In the genomic region with DNA sequence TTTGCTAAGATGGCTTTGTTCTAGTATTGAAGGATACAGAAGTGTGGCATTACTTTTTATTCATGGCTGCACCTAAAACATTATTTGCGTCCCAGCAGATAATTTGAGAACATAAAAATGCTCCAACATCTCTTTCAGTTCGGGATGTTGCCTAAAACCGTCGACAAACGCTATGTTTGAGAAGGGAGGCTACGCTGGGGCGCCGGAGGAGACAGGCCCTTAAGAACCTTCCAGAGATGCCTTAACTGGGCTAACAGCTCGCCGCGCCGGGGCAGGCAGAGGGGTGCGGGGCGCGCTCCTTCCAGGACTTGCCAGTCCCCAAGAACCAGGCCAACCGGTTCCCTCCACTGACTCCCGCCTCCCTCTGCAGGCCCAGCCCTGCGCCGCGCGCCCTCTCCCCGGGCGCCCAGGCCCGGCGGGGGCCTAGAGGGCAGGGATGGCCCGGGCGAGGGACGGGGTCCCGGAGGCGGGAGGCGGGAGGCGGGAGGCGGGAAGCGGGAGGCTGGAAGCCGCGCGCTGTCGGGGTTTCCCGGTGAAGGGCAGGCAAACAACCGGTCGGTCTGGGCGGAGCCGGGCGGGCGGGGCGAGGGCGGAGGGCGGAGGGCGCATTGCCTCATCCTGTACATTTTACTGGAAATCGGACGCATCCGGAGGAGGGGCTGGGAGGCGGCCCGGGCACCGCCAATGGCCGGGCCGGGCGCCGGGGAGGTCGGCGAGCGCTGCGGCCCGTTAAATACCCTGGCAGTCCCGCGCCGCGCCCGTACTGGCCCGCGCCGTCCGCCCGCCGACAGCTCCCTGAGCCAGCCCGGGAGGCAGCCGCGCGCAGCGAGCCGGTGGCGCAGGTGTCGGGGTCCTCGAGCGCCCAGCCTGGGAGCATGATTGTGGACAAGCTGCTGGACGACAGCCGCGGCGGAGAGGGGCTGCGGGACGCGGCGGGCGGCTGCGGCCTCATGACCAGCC, we compare ENCODE assay signal across 1 cellular context.
TF ChIP-seq lines count a peak whose summit lies in the region.

A gene with protein sequence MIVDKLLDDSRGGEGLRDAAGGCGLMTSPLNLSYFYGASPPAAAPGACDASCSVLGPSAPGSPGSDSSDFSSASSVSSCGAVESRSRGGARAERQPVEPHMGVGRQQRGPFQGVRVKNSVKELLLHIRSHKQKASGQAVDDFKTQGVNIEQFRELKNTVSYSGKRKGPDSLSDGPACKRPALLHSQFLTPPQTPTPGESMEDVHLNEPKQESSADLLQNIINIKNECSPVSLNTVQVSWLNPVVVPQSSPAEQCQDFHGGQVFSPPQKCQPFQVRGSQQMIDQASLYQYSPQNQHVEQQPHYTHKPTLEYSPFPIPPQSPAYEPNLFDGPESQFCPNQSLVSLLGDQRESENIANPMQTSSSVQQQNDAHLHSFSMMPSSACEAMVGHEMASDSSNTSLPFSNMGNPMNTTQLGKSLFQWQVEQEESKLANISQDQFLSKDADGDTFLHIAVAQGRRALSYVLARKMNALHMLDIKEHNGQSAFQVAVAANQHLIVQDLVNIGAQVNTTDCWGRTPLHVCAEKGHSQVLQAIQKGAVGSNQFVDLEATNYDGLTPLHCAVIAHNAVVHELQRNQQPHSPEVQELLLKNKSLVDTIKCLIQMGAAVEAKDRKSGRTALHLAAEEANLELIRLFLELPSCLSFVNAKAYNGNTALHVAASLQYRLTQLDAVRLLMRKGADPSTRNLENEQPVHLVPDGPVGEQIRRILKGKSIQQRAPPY (plus strand): TSS at position 761 of the 960 bp plus-strand sequence. CDS start 115 bp downstream, at position 876.

TF ChIP-seq in HepG2, 621 proteins besides CTCF, POLR2A, EP300 and RAD21 (continued from another document and continues in another):
- TF ChIP-seq, protein P1, sequence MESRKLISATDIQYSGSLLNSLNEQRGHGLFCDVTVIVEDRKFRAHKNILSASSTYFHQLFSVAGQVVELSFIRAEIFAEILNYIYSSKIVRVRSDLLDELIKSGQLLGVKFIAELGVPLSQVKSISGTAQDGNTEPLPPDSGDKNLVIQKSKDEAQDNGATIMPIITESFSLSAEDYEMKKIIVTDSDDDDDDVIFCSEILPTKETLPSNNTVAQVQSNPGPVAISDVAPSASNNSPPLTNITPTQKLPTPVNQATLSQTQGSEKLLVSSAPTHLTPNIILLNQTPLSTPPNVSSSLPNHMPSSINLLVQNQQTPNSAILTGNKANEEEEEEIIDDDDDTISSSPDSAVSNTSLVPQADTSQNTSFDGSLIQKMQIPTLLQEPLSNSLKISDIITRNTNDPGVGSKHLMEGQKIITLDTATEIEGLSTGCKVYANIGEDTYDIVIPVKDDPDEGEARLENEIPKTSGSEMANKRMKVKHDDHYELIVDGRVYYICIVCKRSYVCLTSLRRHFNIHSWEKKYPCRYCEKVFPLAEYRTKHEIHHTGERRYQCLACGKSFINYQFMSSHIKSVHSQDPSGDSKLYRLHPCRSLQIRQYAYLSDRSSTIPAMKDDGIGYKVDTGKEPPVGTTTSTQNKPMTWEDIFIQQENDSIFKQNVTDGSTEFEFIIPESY (CRISPR knock-in tag; IDR thresholded peaks at IDR 0.05): no peak
- TF ChIP-seq U2AF1 (optimal IDR thresholded peaks at IDR 0.05; ENCODE audit: low read depth, low read length) (peak; percentile 33), KDM2A (CRISPR knock-in tag; IDR thresholded peaks at IDR 0.05; ENCODE audit: borderline replicate concordance, low read depth) (peak; percentile 37; the same call in 1 of the 2 replicates), ZNF256 (CRISPR knock-in tag; conservative IDR thresholded peaks at IDR 0.05) (0 out of 2 replicates have a peak, but pooled peaks have one; percentile 14), CBX1 (IDR thresholded peaks at IDR 0.05; ENCODE audit: low read depth) (peak; percentile 93), KLF6 (CRISPR knock-in tag; IDR thresholded peaks at IDR 0.05) (peak; percentile 47; the same call in 1 of the 2 replicates), TAF15 (IDR thresholded peaks at IDR 0.05; ENCODE audit: low read depth, low read length, poor library complexity, severe bottlenecking) (no peak), BCL6 (CRISPR knock-in tag; IDR thresholded peaks at IDR 0.05) (peak; percentile 63; the same call in 1 of the 2 replicates), ZNF850 (CRISPR knock-in tag; conservative IDR thresholded peaks at IDR 0.05) (no peak), ZNF343 (CRISPR knock-in tag; IDR thresholded peaks at IDR 0.05) (no peak), MTA1 (CRISPR knock-in tag; IDR thresholded peaks at IDR 0.05; ENCODE audit: borderline replicate concordance) (0 out of 2 replicates have a peak, but pooled peaks have one; percentile 27), FOXP1 (IDR thresholded peaks at IDR 0.05) (no peak), FOXP1 (CRISPR knock-in tag; IDR thresholded peaks at IDR 0.05) (peak; percentile 10; the same call in 1 of the 2 replicates), ZNF34 (CRISPR knock-in tag; IDR thresholded peaks at IDR 0.05; ENCODE audit: borderline replicate concordance) (no peak; the same call in 1 of the 2 replicates), CCDC6 (CRISPR knock-in tag; IDR thresholded peaks at IDR 0.05) (peak; percentile 83; the same call in 1 of the 2 replicates), IRF2 (CRISPR knock-in tag; IDR thresholded peaks at IDR 0.05) (peak; percentile 47; the same call in 1 of the 2 replicates), ZNF614 (CRISPR knock-in tag; IDR thresholded peaks at IDR 0.05; ENCODE audit: borderline replicate concordance) (peak; percentile 49; the same call in 1 of the 2 replicates), ZFX (CRISPR knock-in tag; IDR thresholded peaks at IDR 0.05; ENCODE audit: low read depth) (peak; percentile 82), ZNF329 (CRISPR knock-in tag; IDR thresholded peaks at IDR 0.05; ENCODE audit: low read depth) (no peak), ZNF724P (CRISPR knock-in tag; IDR thresholded peaks at IDR 0.05; ENCODE audit: borderline replicate concordance) (peak; percentile 67; the same call in 1 of the 2 replicates), RCOR2 (CRISPR knock-in tag; IDR thresholded peaks at IDR 0.05) (no peak), SPEN (CRISPR knock-in tag; IDR thresholded peaks at IDR 0.05; ENCODE audit: low read depth) (peak; percentile 81; the same call in 1 of the 2 replicates), ZNF777 (CRISPR knock-in tag; IDR thresholded peaks at IDR 0.05) (peak; percentile 77; the same call in 1 of the 2 replicates)
- TF ChIP-seq, protein P2, sequence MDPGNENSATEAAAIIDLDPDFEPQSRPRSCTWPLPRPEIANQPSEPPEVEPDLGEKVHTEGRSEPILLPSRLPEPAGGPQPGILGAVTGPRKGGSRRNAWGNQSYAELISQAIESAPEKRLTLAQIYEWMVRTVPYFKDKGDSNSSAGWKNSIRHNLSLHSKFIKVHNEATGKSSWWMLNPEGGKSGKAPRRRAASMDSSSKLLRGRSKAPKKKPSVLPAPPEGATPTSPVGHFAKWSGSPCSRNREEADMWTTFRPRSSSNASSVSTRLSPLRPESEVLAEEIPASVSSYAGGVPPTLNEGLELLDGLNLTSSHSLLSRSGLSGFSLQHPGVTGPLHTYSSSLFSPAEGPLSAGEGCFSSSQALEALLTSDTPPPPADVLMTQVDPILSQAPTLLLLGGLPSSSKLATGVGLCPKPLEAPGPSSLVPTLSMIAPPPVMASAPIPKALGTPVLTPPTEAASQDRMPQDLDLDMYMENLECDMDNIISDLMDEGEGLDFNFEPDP (CRISPR knock-in tag; conservative IDR thresholded peaks at IDR 0.05): no peak
- TF ChIP-seq, protein P3, sequence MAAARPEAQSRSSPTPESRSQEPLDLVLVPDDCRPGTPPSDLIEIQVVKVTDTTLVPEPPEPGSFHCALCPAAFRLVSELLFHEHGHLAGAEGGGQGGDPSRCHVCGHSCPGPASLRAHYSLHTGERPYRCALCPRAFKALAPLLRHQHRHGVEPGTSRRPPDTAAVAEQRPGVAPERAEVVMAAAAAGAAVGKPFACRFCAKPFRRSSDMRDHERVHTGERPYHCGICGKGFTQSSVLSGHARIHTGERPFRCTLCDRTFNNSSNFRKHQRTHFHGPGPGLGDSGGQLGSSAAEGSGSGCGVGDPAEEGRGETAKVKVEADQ (CRISPR knock-in tag; IDR thresholded peaks at IDR 0.05; ENCODE audit: borderline replicate concordance): peak; percentile 62; the same call in 1 of the 2 replicates
- TF ChIP-seq, protein P4, sequence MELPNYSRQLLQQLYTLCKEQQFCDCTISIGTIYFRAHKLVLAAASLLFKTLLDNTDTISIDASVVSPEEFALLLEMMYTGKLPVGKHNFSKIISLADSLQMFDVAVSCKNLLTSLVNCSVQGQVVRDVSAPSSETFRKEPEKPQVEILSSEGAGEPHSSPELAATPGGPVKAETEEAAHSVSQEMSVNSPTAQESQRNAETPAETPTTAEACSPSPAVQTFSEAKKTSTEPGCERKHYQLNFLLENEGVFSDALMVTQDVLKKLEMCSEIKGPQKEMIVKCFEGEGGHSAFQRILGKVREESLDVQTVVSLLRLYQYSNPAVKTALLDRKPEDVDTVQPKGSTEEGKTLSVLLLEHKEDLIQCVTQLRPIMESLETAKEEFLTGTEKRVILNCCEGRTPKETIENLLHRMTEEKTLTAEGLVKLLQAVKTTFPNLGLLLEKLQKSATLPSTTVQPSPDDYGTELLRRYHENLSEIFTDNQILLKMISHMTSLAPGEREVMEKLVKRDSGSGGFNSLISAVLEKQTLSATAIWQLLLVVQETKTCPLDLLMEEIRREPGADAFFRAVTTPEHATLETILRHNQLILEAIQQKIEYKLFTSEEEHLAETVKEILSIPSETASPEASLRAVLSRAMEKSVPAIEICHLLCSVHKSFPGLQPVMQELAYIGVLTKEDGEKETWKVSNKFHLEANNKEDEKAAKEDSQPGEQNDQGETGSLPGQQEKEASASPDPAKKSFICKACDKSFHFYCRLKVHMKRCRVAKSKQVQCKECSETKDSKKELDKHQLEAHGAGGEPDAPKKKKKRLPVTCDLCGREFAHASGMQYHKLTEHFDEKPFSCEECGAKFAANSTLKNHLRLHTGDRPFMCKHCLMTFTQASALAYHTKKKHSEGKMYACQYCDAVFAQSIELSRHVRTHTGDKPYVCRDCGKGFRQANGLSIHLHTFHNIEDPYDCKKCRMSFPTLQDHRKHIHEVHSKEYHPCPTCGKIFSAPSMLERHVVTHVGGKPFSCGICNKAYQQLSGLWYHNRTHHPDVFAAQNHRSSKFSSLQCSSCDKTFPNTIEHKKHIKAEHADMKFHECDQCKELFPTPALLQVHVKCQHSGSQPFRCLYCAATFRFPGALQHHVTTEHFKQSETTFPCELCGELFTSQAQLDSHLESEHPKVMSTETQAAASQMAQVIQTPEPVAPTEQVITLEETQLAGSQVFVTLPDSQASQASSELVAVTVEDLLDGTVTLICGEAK (IDR thresholded peaks at IDR 0.05): no peak
- TF ChIP-seq, protein P4 (CRISPR knock-in tag; IDR thresholded peaks at IDR 0.05): peak; percentile 32; the same call in 1 of the 2 replicates
- TF ChIP-seq, protein P5, sequence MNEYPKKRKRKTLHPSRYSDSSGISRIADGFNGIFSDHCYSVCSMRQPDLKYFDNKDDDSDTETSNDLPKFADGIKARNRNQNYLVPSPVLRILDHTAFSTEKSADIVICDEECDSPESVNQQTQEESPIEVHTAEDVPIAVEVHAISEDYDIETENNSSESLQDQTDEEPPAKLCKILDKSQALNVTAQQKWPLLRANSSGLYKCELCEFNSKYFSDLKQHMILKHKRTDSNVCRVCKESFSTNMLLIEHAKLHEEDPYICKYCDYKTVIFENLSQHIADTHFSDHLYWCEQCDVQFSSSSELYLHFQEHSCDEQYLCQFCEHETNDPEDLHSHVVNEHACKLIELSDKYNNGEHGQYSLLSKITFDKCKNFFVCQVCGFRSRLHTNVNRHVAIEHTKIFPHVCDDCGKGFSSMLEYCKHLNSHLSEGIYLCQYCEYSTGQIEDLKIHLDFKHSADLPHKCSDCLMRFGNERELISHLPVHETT (CRISPR knock-in tag; conservative IDR thresholded peaks at IDR 0.05): peak; percentile 95
- TF ChIP-seq, protein P6, sequence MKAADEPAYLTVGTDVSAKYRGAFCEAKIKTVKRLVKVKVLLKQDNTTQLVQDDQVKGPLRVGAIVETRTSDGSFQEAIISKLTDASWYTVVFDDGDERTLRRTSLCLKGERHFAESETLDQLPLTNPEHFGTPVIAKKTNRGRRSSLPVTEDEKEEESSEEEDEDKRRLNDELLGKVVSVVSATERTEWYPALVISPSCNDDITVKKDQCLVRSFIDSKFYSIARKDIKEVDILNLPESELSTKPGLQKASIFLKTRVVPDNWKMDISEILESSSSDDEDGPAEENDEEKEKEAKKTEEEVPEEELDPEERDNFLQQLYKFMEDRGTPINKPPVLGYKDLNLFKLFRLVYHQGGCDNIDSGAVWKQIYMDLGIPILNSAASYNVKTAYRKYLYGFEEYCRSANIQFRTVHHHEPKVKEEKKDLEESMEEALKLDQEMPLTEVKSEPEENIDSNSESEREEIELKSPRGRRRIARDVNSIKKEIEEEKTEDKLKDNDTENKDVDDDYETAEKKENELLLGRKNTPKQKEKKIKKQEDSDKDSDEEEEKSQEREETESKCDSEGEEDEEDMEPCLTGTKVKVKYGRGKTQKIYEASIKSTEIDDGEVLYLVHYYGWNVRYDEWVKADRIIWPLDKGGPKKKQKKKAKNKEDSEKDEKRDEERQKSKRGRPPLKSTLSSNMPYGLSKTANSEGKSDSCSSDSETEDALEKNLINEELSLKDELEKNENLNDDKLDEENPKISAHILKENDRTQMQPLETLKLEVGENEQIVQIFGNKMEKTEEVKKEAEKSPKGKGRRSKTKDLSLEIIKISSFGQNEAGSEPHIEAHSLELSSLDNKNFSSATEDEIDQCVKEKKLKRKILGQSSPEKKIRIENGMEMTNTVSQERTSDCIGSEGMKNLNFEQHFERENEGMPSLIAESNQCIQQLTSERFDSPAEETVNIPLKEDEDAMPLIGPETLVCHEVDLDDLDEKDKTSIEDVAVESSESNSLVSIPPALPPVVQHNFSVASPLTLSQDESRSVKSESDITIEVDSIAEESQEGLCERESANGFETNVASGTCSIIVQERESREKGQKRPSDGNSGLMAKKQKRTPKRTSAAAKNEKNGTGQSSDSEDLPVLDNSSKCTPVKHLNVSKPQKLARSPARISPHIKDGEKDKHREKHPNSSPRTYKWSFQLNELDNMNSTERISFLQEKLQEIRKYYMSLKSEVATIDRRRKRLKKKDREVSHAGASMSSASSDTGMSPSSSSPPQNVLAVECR (CRISPR knock-in tag; IDR thresholded peaks at IDR 0.05; ENCODE audit: borderline replicate concordance): peak; percentile 88
